Comparison of ENCODE assay signal across 12 cellular contexts in the genomic region with DNA sequence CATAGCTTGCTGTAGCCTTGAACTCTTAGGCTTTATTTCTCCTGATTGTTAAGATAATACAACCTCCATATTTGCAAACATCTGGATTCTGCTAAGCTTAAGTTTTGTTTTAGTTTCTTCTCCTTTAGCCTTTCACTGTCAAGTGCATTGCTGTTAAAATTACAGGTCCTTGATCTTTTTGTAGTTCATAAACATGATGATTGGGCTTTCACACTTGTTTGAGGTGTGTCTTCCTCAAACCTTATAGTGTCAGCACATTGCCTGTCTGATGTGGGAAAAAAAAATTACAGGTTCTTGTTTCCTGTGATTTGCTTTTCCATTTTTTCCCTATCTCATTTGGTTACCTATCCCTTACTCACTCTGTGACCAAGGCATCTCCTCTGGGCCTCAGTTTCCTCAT. TPM values are rescaled to one million over a fixed set of nuclear protein-coding genes. Genes with fewer than 3 reads are reported as not detected.
"Had no signal": no experiment of that assay in that cellular context is flagged by ENCODE, and none has a peak within 500 bp of the region (broad histone marks: within the 10 kb centered on the region; RNA-seq: fewer than 3 reads in every experiment).

No MANE protein-coding gene starts in this region.

- H3K27ac ChIP-seq: cardiac muscle cell, colonic mucosa, heart left ventricle, SJCRH30 had no signal

- H3K27ac Mint-ChIP-seq: activated T-helper 2 cell treated with anti-CD3 and anti-CD28 coated beads, Interferon-gamma antibody, Interleukin-2, Interleukin-4, amounts not matched to agents 10 μg/mL and 5 μg/mL and 100 μg/mL, durations not matched to agents 14 hours and 24 hours and 36 hours; nephron progenitor cell had no signal

- H3K4me3 Mint-ChIP-seq: nephron progenitor cell had no signal

- H3K9me3 ChIP-seq: colonic mucosa, mucosa of descending colon, SJCRH30 had no signal

- H3K27me3 ChIP-seq: cardiac muscle cell, colonic mucosa, heart left ventricle, SJCRH30 had no signal

- H3K4me3 ChIP-seq: cardiac muscle cell, colonic mucosa, heart left ventricle, mucosa of descending colon, SJCRH30 had no signal

- ATAC-seq: heart left ventricle, mucosa of descending colon had no signal

- H3K36me3 ChIP-seq: cardiac muscle cell, colonic mucosa, heart left ventricle, SJCRH30 had no signal

- DNase-seq: colonic mucosa; effector CD4-positive, alpha-beta T cell; heart left ventricle; mammary epithelial cell; mucosa of descending colon; nephron progenitor cell; SJCRH30; stimulated activated CD4-positive, alpha-beta T cell treated with anti-CD3 and anti-CD28 coated beads, Interleukin-12 subunit alpha, Interleukin-12 subunit beta, amount 100 ng/mL, for 4 hours had no signal

- H3K4me1 ChIP-seq: colonic mucosa, heart left ventricle, SJCRH30 had no signal

RNA-seq across cellular contexts. Expression of a gene that starts 59.2 kb away (rescaled TPM):
- total RNA-seq: fibroblast of lung, osteoblast, SJCRH30 had no signal
